In genomic region chr6:2988426-2989331, GRCh38 we compare ENCODE assay signal across 8 cellular contexts. TPM values are rescaled to one million over a fixed set of nuclear protein-coding genes. Genes with fewer than 3 reads are reported as not detected.
DNase-seq lines count a peak whose midpoint lies in the region; ATAC-seq, FAIRE-seq and TF ChIP-seq lines count a peak whose summit lies in the region.

No MANE protein-coding gene starts in this region.

- H2AFZ ChIP-seq in OCI-LY3 (ENCODE audit: low read depth, low read length) = peak overlapping the region; percentile 84

- H4K20me1 ChIP-seq in OCI-LY3 (ENCODE audit: insufficient read depth, low read length) = no peaks in the 10 kb centered on the region

- no peak for FAIRE-seq in D721Med (lab: Jason Lieb, UNC)

- peak overlapping the region; percentile 84 for H3K4me3 ChIP-seq in OCI-LY3 (ENCODE audit: low read length)
- peak overlapping the region; percentile 87 to 97 for H3K4me3 ChIP-seq in muscle layer of duodenum (ENCODE audit: low read depth in 1 of 2, low read length in 2 of 2)

- H3K9me3 ChIP-seq in OCI-LY3 (ENCODE audit: insufficient read depth, low read length) = no peaks in the 10 kb centered on the region
- H3K9me3 ChIP-seq in muscle layer of duodenum (ENCODE audit: control insufficient read depth in 1 of 2, low read length in 2 of 2) = no peaks in the 10 kb centered on the region

- no peaks in the 10 kb centered on the region for H3K79me2 ChIP-seq in OCI-LY3 (ENCODE audit: low read length)

- TF ChIP-seq CTCF in D721Med (IDR thresholded peaks at IDR 0.05; ENCODE audit: insufficient read depth, missing control alignments) = peak; percentile 53
- peak; percentile 57 for TF ChIP-seq CTCF in OCI-LY3 (IDR thresholded peaks at IDR 0.05; ENCODE audit: low read depth, low read length)

- DNase-seq in D721Med (ENCODE audit: insufficient read length, low spot score) = no peak
- peak; percentile 68 for DNase-seq in HuH-7 (ENCODE audit: low spot score)
- DNase-seq in activated T-cell treated with anti-CD3 and anti-CD28 coated beads, Interleukin-2, amount 50 U/mL, for 48 hours = peak; percentile 85 to 89
- DNase-seq in stimulated activated CD8-positive, alpha-beta memory T cell treated with anti-CD3 and anti-CD28 coated beads, Interleukin-7, amount 100 ng/mL, for 48 hours (ENCODE audit: extremely low read depth in 1 of 2, low read depth in 1 of 2) = peak; percentile 63 to 69

- no peaks in the 10 kb centered on the region for H3K27me3 ChIP-seq in OCI-LY3 (ENCODE audit: low read depth, low read length)
- no peaks in the 10 kb centered on the region for H3K27me3 ChIP-seq in muscle layer of duodenum (ENCODE audit: low read depth, low read length)

- H3K4me2 ChIP-seq in OCI-LY3 (ENCODE audit: low read length) = peak overlapping the region; percentile 96

- H3K4me1 ChIP-seq in OCI-LY3 (ENCODE audit: low read length) (peaks cover 12% of the 10 kb centered on the region), muscle layer of duodenum (ENCODE audit: control insufficient read depth in 1 of 2, insufficient read depth in 2 of 2, low read length in 2 of 2) (peaks cover 12 to 15% of the 10 kb centered on the region in 2 donors)

- H3K36me3 ChIP-seq in OCI-LY3 (replicated peaks; ENCODE audit: low read depth, low read length) (no peaks in the 10 kb centered on the region), muscle layer of duodenum (ENCODE audit: control insufficient read depth in 1 of 2, insufficient read depth in 2 of 2, low read length in 2 of 2) (no peaks in the 10 kb centered on the region)

- H3K9ac ChIP-seq in OCI-LY3 (ENCODE audit: low read length) = peak overlapping the region; percentile 81

- H3K27ac ChIP-seq in OCI-LY3 (ENCODE audit: low read length) (peak overlapping the region; percentile 87), muscle layer of duodenum (ENCODE audit: low read length) (peak overlapping the region; percentile 100)

- peak; percentile 65 for ATAC-seq in GM21515 (IDR thresholded peaks at IDR 0.05; ENCODE audit: unreplicated experiment)
- ATAC-seq in esophagus mucosa = peak; percentile 89

RNA-seq across cellular contexts. Expression of gene NQO2, which starts 11.0 kb away (rescaled TPM):
- 31.6 TPM for total RNA-seq in esophagus mucosa

RNA-seq across cellular contexts. Expression of gene SERPINB6, which starts 17.3 kb away (rescaled TPM):
- total RNA-seq in esophagus mucosa = 78.8 TPM
